13 cellular contexts compared by ENCODE assay signal in genomic region chrX:47235691-47236103, GRCh38. TPM values are rescaled to one million over a fixed set of nuclear protein-coding genes. Genes with fewer than 3 reads are reported as not detected.
A peak's percentile ranks its signal among the peaks of the same experiment; 100 is the strongest.
DNase-seq lines count a peak whose midpoint lies in the region; ATAC-seq and TF ChIP-seq lines count a peak whose summit lies in the region.
"Had no signal": no experiment of that assay in that cellular context is flagged by ENCODE, and none has a peak within 500 bp of the region (broad histone marks: within the 10 kb centered on the region; RNA-seq: fewer than 3 reads in every experiment).

No MANE protein-coding gene starts in this region.

- H3K27me3 Mint-ChIP-seq in GM23338 (ENCODE audit: insufficient read depth, low read depth, poor library complexity), result peaks cover 7% of the 10 kb centered on the region
- no peaks in the 10 kb centered on the region for H3K27me3 Mint-ChIP-seq in WTC11 (ENCODE audit: low read depth)

- TF ChIP-seq CTCF in GM23338 (conservative IDR thresholded peaks at IDR 0.05; ENCODE audit: low read depth in 2 of 2), result no peak
- TF ChIP-seq CTCF in WTC11 (IDR thresholded peaks at IDR 0.05), result no peak
- no peak for TF ChIP-seq CTCF in smooth muscle cell (IDR thresholded peaks at IDR 0.05; ENCODE audit: borderline replicate concordance, insufficient read depth, poor library complexity, severe bottlenecking)

- peak overlapping the region; percentile 100 for H3K9ac ChIP-seq in smooth muscle cell (ENCODE audit: low read depth)

- H3F3A ChIP-seq in GM23338 (replicated peaks; ENCODE audit: low read depth) (no peaks in the 10 kb centered on the region), smooth muscle cell (ENCODE audit: low read depth) (peaks cover 11% of the 10 kb centered on the region)

- H2AFZ ChIP-seq in GM23338, result no peak overlapping the region
- no peak overlapping the region for H2AFZ ChIP-seq in smooth muscle cell (ENCODE audit: low read depth)

- H3K27me3 ChIP-seq in GM23338 (ENCODE audit: insufficient read depth) (no peaks in the 10 kb centered on the region), smooth muscle cell (ENCODE audit: low read depth) (no peaks in the 10 kb centered on the region)
- H3K27me3 ChIP-seq: SJSA1 had no signal

- H3K9me2 ChIP-seq in GM23338 (ENCODE audit: insufficient read depth), result no peaks in the 10 kb centered on the region

- no peak overlapping the region for H3K4me3 ChIP-seq in GM23338
- peak overlapping the region; percentile 94 for H3K4me3 ChIP-seq in smooth muscle cell
- H3K4me3 ChIP-seq: SJSA1 had no signal

- ATAC-seq in GM23338, result no peak
- no peak for ATAC-seq in WTC11

- peaks cover 4% of the 10 kb centered on the region for H3K4me1 ChIP-seq in GM23338 (ENCODE audit: insufficient read depth)
- H3K4me1 ChIP-seq in smooth muscle cell (ENCODE audit: low read depth), result peaks cover 23% of the 10 kb centered on the region

- H3K9me3 Mint-ChIP-seq in GM23338, result no peaks in the 10 kb centered on the region; the same call in 2 of the 3 replicates
- no peaks in the 10 kb centered on the region for H3K9me3 Mint-ChIP-seq in WTC11

- POLR2A ChIA-PET in WTC11 (lab: Charles Lee), result interaction anchor here (1.0 kb wide), 1 partner anchor 18 kb away, joined by 3 read pairs; no protein-coding TSS in a partner anchor

- DNase-seq in GM23338 (ENCODE audit: low spot score), result no peak
- no peak for DNase-seq in WTC11 (ENCODE audit: low spot score)
- peak; percentile 81 for DNase-seq in fibroblast of peridontal ligament (ENCODE audit: extremely low read depth)
- no peak for DNase-seq in smooth muscle cell (lab: John Stamatoyannopoulos, UW; ENCODE audit: unreplicated experiment)
- DNase-seq in NCI-H1092 treated with DMSO at 0.1 percent for 48 hours (lab: John Stamatoyannopoulos, UW), result no peak
- DNase-seq in activated effector memory CD4-positive, alpha-beta T cell treated with anti-CD3 and anti-CD28 coated beads, Interleukin-2, amount 50 U/mL, for 16 hours, result no peak
- no peak for DNase-seq in hippocampal formation (lab: John Stamatoyannopoulos, UW)
- no peak for DNase-seq in NCI-H1694 treated with DMSO at 0.1 percent for 48 hours (lab: John Stamatoyannopoulos, UW)
- DNase-seq: cortex of kidney; DMS79; NCI-H524 treated with DMSO at 0.1 percent for 48 hours; stimulated activated CD4-positive, alpha-beta T cell treated with anti-CD3 and anti-CD28 coated beads, Interleukin-2, amount 100 ng/mL, for 48 hours had no signal

- H3K36me3 Mint-ChIP-seq in GM23338 (ENCODE audit: low read depth) (peaks cover 9% of the 10 kb centered on the region), WTC11 (peaks cover 16% of the 10 kb centered on the region)

- H3K4me1 Mint-ChIP-seq in GM23338 (peaks cover 10% of the 10 kb centered on the region; the same call in 2 of the 3 replicates), WTC11 (peaks cover 10% of the 10 kb centered on the region)

- no peaks in the 10 kb centered on the region for H4K20me1 ChIP-seq in GM23338 (replicated peaks; ENCODE audit: insufficient read depth)
- peaks cover 46% of the 10 kb centered on the region for H4K20me1 ChIP-seq in smooth muscle cell (ENCODE audit: low read depth)

- H3K4me2 ChIP-seq in GM23338 (no peak overlapping the region), smooth muscle cell (peak overlapping the region; percentile 99)

- WGBS in smooth muscle cell (ENCODE audit: low lambda C conversion rate), result 35% methylated on average over 4 of the region's 4 CpGs

- H3K27ac ChIP-seq in GM23338 (ENCODE audit: low read depth) (no peak overlapping the region), smooth muscle cell (ENCODE audit: low read depth) (peak overlapping the region; percentile 100)
- H3K27ac ChIP-seq: SJSA1 had no signal

- H3K36me3 ChIP-seq in GM23338 (ENCODE audit: insufficient read depth) (no peaks in the 10 kb centered on the region), smooth muscle cell (ENCODE audit: low read depth) (no peaks in the 10 kb centered on the region)

- CTCF ChIA-PET in WTC11 (lab: Charles Lee), result no interaction called here

- H3K27ac Mint-ChIP-seq in GM23338, result peak overlapping the region; percentile 26; the same call in 1 of the 2 replicates
- H3K27ac Mint-ChIP-seq in WTC11, result peak overlapping the region; percentile 76

- H3K9me3 ChIP-seq in smooth muscle cell (replicated peaks; ENCODE audit: low read depth), result no peaks in the 10 kb centered on the region
- H3K9me3 ChIP-seq: SJSA1 had no signal

- peak overlapping the region; percentile 38 for H3K4me3 Mint-ChIP-seq in GM23338
- H3K4me3 Mint-ChIP-seq in WTC11, result peak overlapping the region; percentile 29; the same call in 1 of the 2 replicates

- H3K79me2 ChIP-seq in GM23338 (replicated peaks; ENCODE audit: insufficient read depth) (peaks cover 50% of the 10 kb centered on the region), smooth muscle cell (ENCODE audit: low read depth) (peaks cover 57% of the 10 kb centered on the region)

TF ChIP-seq in GM23338, 12 proteins besides CTCF, POLR2A, EP300 and RAD21 (continues in another document):
- no peak for TF ChIP-seq POLR2AphosphoS5 (IDR thresholded peaks at IDR 0.05; ENCODE audit: low read depth)
- TF ChIP-seq ZNF114 (CRISPR knock-in tag; IDR thresholded peaks at IDR 0.05), result no peak

TF ChIP-seq in WTC11, 78 proteins besides CTCF, POLR2A, EP300 and RAD21:
- TF ChIP-seq ATF2 (CRISPR knock-in tag; IDR thresholded peaks at IDR 0.05; ENCODE audit: borderline replicate concordance, low read depth), result no peak
- TF ChIP-seq GABPB1 (CRISPR knock-in tag; IDR thresholded peaks at IDR 0.05), result peak; percentile 75; the same call in 1 of the 2 replicates

RNA-seq across cellular contexts. Expression of gene USP11, which starts 2.9 kb away (rescaled TPM):
- total RNA-seq in GM23338 (2014; rRNA removed; shearing (Covaris generic)), result 61.9 and 65.1 TPM in 2 replicates
- polyA plus RNA-seq in GM23338 (2016; fragmentation: Nextera tagmentation; extraction: Ambion mirVana), result 57.0 and 64.2 TPM in 2 replicates
- 82.5 to 86.8 TPM (median 86.3 TPM) in 3 replicates for total RNA-seq in WTC11 (2021)
- 80.6 and 84.0 TPM in 2 replicates for total RNA-seq in smooth muscle cell
- 211 and 221 TPM in 2 replicates for polyA plus RNA-seq in smooth muscle cell

RNA-seq across cellular contexts. Expression of gene CDK16, which starts 17.2 kb away (rescaled TPM):
- total RNA-seq in GM23338 (2014; rRNA removed; shearing (Covaris generic)), result 111 and 158 TPM in 2 replicates
- 55.9 and 58.9 TPM in 2 replicates for polyA plus RNA-seq in GM23338 (2016; fragmentation: Nextera tagmentation; extraction: Ambion mirVana)
- total RNA-seq in WTC11 (2021), result 130 to 150 TPM (median 145 TPM) in 3 replicates
- 118 and 176 TPM in 2 replicates for total RNA-seq in smooth muscle cell
- 269 and 270 TPM in 2 replicates for polyA plus RNA-seq in smooth muscle cell

RNA-seq across cellular contexts. Expression of gene UBA1, which starts 42.1 kb away (rescaled TPM):
- total RNA-seq in GM23338 (2014; rRNA removed; shearing (Covaris generic)), result 344 and 377 TPM in 2 replicates
- polyA plus RNA-seq in GM23338 (2016; fragmentation: Nextera tagmentation; extraction: Ambion mirVana) (97.7 and 104 TPM in 2 replicates), smooth muscle cell (243 and 246 TPM in 2 replicates)
- total RNA-seq in WTC11 (2021) (379 to 392 TPM (median 383 TPM) in 3 replicates), smooth muscle cell (223 and 233 TPM in 2 replicates)
